1 cellular context compared by ENCODE assay signal in genomic region chrX:24150051-24150790, GRCh38.
TF ChIP-seq lines count a peak whose summit lies in the region.

No MANE protein-coding gene starts in this region.

TF ChIP-seq in HepG2, 621 proteins besides CTCF, POLR2A, EP300 and RAD21 (continued from another document and continues in another):
- peak; percentile 99 for TF ChIP-seq ZBTB25 (CRISPR knock-in tag; IDR thresholded peaks at IDR 0.05)
- peak; percentile 59; the same call in 1 of the 2 replicates for TF ChIP-seq ZNF749 (CRISPR knock-in tag; IDR thresholded peaks at IDR 0.05; ENCODE audit: borderline replicate concordance)
- no peak for TF ChIP-seq RARG (CRISPR knock-in tag; IDR thresholded peaks at IDR 0.05; ENCODE audit: low read depth)
- no peak for TF ChIP-seq ZNF17 (CRISPR knock-in tag; IDR thresholded peaks at IDR 0.05)
- peak; percentile 61 for TF ChIP-seq RBFOX2 (IDR thresholded peaks at IDR 0.05; ENCODE audit: low read depth, low read length)
- no peak for TF ChIP-seq ZNF503 (CRISPR knock-in tag; IDR thresholded peaks at IDR 0.05)
- peak; percentile 100 for TF ChIP-seq ZNF639 (CRISPR knock-in tag; conservative IDR thresholded peaks at IDR 0.05)
- peak; percentile 20; the same call in 1 of the 2 replicates for TF ChIP-seq ZNF362 (CRISPR knock-in tag; IDR thresholded peaks at IDR 0.05; ENCODE audit: borderline replicate concordance)
- TF ChIP-seq ESRRA (CRISPR knock-in tag; IDR thresholded peaks at IDR 0.05; ENCODE audit: low read depth): no peak
- no peak; the same call in 1 of the 2 replicates for TF ChIP-seq ZNF747 (CRISPR knock-in tag; IDR thresholded peaks at IDR 0.05; ENCODE audit: borderline replicate concordance)
- TF ChIP-seq NFKB2 (CRISPR knock-in tag; IDR thresholded peaks at IDR 0.05; ENCODE audit: borderline replicate concordance): peak; percentile 48; the same call in 1 of the 2 replicates
- no peak for TF ChIP-seq FOXA1 (IDR thresholded peaks at IDR 0.05)
- 0 out of 2 replicates have a peak, but pooled peaks have one; percentile 23 for TF ChIP-seq FOXA1 (CRISPR knock-in tag; IDR thresholded peaks at IDR 0.05)
- peak; percentile 66; the same call in 1 of the 2 replicates for TF ChIP-seq GMEB1 (CRISPR knock-in tag; IDR thresholded peaks at IDR 0.05; ENCODE audit: borderline replicate concordance)
- no peak for TF ChIP-seq HES4 (CRISPR knock-in tag; IDR thresholded peaks at IDR 0.05; ENCODE audit: borderline replicate concordance)
- TF ChIP-seq SALL2 (CRISPR knock-in tag; IDR thresholded peaks at IDR 0.05): 0 out of 2 replicates have a peak, but pooled peaks have one; percentile 20
- peak; percentile 44; the same call in 1 of the 2 replicates for TF ChIP-seq RXRB (CRISPR knock-in tag; IDR thresholded peaks at IDR 0.05; ENCODE audit: borderline replicate concordance)
- TF ChIP-seq ZBTB2 (CRISPR knock-in tag; IDR thresholded peaks at IDR 0.05; ENCODE audit: low read depth): peak; percentile 100
- peak; percentile 56; the same call in 1 of the 2 replicates for TF ChIP-seq ZBTB38 (CRISPR knock-in tag; IDR thresholded peaks at IDR 0.05)
- TF ChIP-seq ELF3 (CRISPR knock-in tag; IDR thresholded peaks at IDR 0.05): 0 out of 2 replicates have a peak, but pooled peaks have one; percentile 33
- peak; percentile 72 for TF ChIP-seq SAP130 (CRISPR knock-in tag; IDR thresholded peaks at IDR 0.05; ENCODE audit: low read depth)
- peak; percentile 56 for TF ChIP-seq AGO2 (optimal IDR thresholded peaks at IDR 0.05; ENCODE audit: low read depth, low read length)
- peak; percentile 56 for TF ChIP-seq ARID5B (CRISPR knock-in tag; IDR thresholded peaks at IDR 0.05)
- no peak for TF ChIP-seq RERE (CRISPR knock-in tag; IDR thresholded peaks at IDR 0.05; ENCODE audit: low read depth)
- TF ChIP-seq PHB2 (IDR thresholded peaks at IDR 0.05; ENCODE audit: partially characterized antibody): no peak
- TF ChIP-seq HNRNPLL (IDR thresholded peaks at IDR 0.05; ENCODE audit: low read depth, low read length, poor library complexity, severe bottlenecking): peak; percentile 58
- peak; percentile 39; the same call in 1 of the 2 replicates for TF ChIP-seq KDM5B (CRISPR knock-in tag; IDR thresholded peaks at IDR 0.05; ENCODE audit: borderline replicate concordance)
- peak; percentile 66; the same call in 1 of the 2 replicates for TF ChIP-seq TAF1 (CRISPR knock-in tag; IDR thresholded peaks at IDR 0.05)
- peak; percentile 64; the same call in 1 of the 2 replicates for TF ChIP-seq KDM2A (CRISPR knock-in tag; IDR thresholded peaks at IDR 0.05; ENCODE audit: borderline replicate concordance, low read depth)
- TF ChIP-seq FOXK2 (IDR thresholded peaks at IDR 0.05): no peak
- TF ChIP-seq NONO (IDR thresholded peaks at IDR 0.05): no peak
- 0 out of 2 replicates have a peak, but pooled peaks have one; percentile 15 for TF ChIP-seq NONO (CRISPR knock-in tag; conservative IDR thresholded peaks at IDR 0.05)
- no peak for TF ChIP-seq ZKSCAN1 (IDR thresholded peaks at IDR 0.05; ENCODE audit: low read length)
- peak; percentile 70; the same call in 1 of the 2 replicates for TF ChIP-seq MYC (CRISPR knock-in tag; IDR thresholded peaks at IDR 0.05; ENCODE audit: borderline replicate concordance)
- 0 out of 2 replicates have a peak, but pooled peaks have one; percentile 23 for TF ChIP-seq FOXO1 (CRISPR knock-in tag; IDR thresholded peaks at IDR 0.05)
- no peak for TF ChIP-seq ZBTB10 (CRISPR knock-in tag; IDR thresholded peaks at IDR 0.05; ENCODE audit: borderline replicate concordance)
- TF ChIP-seq SPEN (CRISPR knock-in tag; IDR thresholded peaks at IDR 0.05; ENCODE audit: low read depth): no peak; the same call in 1 of the 2 replicates
